ENCODE assay signal across 15 cellular contexts in genomic region chr2:1965726-1966125, GRCh38.
DNase-seq lines count a peak whose midpoint lies in the region; ATAC-seq and TF ChIP-seq lines count a peak whose summit lies in the region.
"Had no signal": no experiment of that assay in that cellular context is flagged by ENCODE, and none has a peak within 500 bp of the region (broad histone marks: within the 10 kb centered on the region; RNA-seq: fewer than 3 reads in every experiment).

No MANE protein-coding gene starts in this region.

- H3K23ac ChIP-seq in neuronal stem cell (ENCODE audit: low read depth, low read length, poor library complexity): peak overlapping the region; percentile 65

- H3K18ac ChIP-seq in neuronal stem cell (ENCODE audit: low read length): peak overlapping the region; percentile 90

- peaks cover 0 to 12% (median 9%) of the 10 kb centered on the region in 11 experiments; a peak in 9 of 22 replicates for H3K9me3 ChIP-seq in BLaER1 treated with 17β-estradiol and CSF1 and Interleukin-3, amounts not matched to agents 10 nM and 100 nM (replicated peaks in 1 of 11)
- H3K9me3 ChIP-seq in neuronal stem cell (replicated peaks in 1 of 2; ENCODE audit: control insufficient read depth in 2 of 2, insufficient read depth in 1 of 2, low read depth in 1 of 2, low read length in 2 of 2) (no peaks in the 10 kb centered on the region), GM23248 (ENCODE audit: low read depth) (no peaks in the 10 kb centered on the region)
- H3K9me3 ChIP-seq: Caco-2, HAP-1 had no signal

- peaks cover 15 to 69% (median 52%) of the 10 kb centered on the region in 10 experiments for H3K4me1 ChIP-seq in BLaER1 treated with 17β-estradiol and CSF1 and Interleukin-3, amounts not matched to agents 10 nM and 100 nM
- peaks cover 0 to 15% of the 10 kb centered on the region in 2 donors for H3K4me1 ChIP-seq in neuronal stem cell (ENCODE audit: control insufficient read depth in 2 of 2, insufficient read depth in 1 of 2, low read depth in 1 of 2, low read length in 2 of 2)
- no peaks in the 10 kb centered on the region for H3K4me1 ChIP-seq in GM23248 (ENCODE audit: insufficient read depth)
- H3K4me1 ChIP-seq: Caco-2, HAP-1 had no signal

- no peak overlapping the region for H3K27ac ChIP-seq in BLaER1 treated with 17β-estradiol and CSF1 and Interleukin-3, amounts not matched to agents 10 nM and 100 nM
- no peak overlapping the region for H3K27ac ChIP-seq in neuronal stem cell (replicated peaks; ENCODE audit: low read length)
- H3K27ac ChIP-seq in GM23248: no peak overlapping the region
- H3K27ac ChIP-seq: C4-2B, HL-60 had no signal

- no peak overlapping the region for H3K4ac ChIP-seq in neuronal stem cell (ENCODE audit: low read length)

- peak overlapping the region; percentile 83 for H2BK5ac ChIP-seq in neuronal stem cell (ENCODE audit: low read length)

- no peak overlapping the region for H4K8ac ChIP-seq in neuronal stem cell (ENCODE audit: low read depth, low read length)

- peak overlapping the region; percentile 31 for H2AK5ac ChIP-seq in neuronal stem cell (ENCODE audit: low read depth, low read length)

- H3K9ac ChIP-seq in BLaER1 treated with 17β-estradiol and CSF1 and Interleukin-3, amounts not matched to agents 10 nM and 100 nM: no peak overlapping the region
- H3K9ac ChIP-seq in neuronal stem cell (ENCODE audit: low read depth, low read length, poor library complexity) (peak overlapping the region; percentile 13), GM23248 (no peak overlapping the region)

- H2BK12ac ChIP-seq in neuronal stem cell (ENCODE audit: low read length): no peak overlapping the region

- no peaks in the 10 kb centered on the region for H3F3A ChIP-seq in GM23248 (ENCODE audit: insufficient read depth)

- H3K4me3 Mint-ChIP-seq in brain: no peak overlapping the region
- H3K4me3 Mint-ChIP-seq: B cell; CD4-positive, alpha-beta T cell had no signal

- peaks cover 4 to 16% (median 6%) of the 10 kb centered on the region in 5 experiments for H3K9me3 Mint-ChIP-seq in brain
- H3K9me3 Mint-ChIP-seq: CD4-positive, alpha-beta T cell had no signal

- DNase-seq in neuronal stem cell (ENCODE audit: low spot score): no peak
- no peak for DNase-seq in GM23248
- DNase-seq in NCI-H128 (lab: John Stamatoyannopoulos, UW; ENCODE audit: unreplicated experiment): no peak
- DNase-seq: Caco-2; CD4-positive, alpha-beta T cell; GOT3; IMR-90 had no signal

- H3K36me3 Mint-ChIP-seq in brain: peaks cover 19% of the 10 kb centered on the region

- H2AFZ ChIP-seq in neuronal stem cell (ENCODE audit: low read length): no peak overlapping the region
- H2AFZ ChIP-seq in GM23248: no peak overlapping the region

- H3K79me1 ChIP-seq in neuronal stem cell (ENCODE audit: low read depth, low read length): no peaks in the 10 kb centered on the region

- no peak overlapping the region for H3K4me3 ChIP-seq in BLaER1 treated with 17β-estradiol and CSF1 and Interleukin-3, amounts not matched to agents 10 nM and 100 nM
- no peak overlapping the region for H3K4me3 ChIP-seq in neuronal stem cell (ENCODE audit: low read length in 2 of 2)
- H3K4me3 ChIP-seq in GM23248: no peak overlapping the region
- H3K4me3 ChIP-seq: HAP-1, K562 had no signal

- no peak for TF ChIP-seq CTCF in brain (conservative IDR thresholded peaks at IDR 0.05)

- H3K14ac ChIP-seq in neuronal stem cell (ENCODE audit: low read length): no peak overlapping the region

- H3K27me3 ChIP-seq in BLaER1 treated with 17β-estradiol and CSF1 and Interleukin-3, amounts not matched to agents 10 nM and 100 nM: peaks cover 0 to 30% (median 0%) of the 10 kb centered on the region in 11 experiments; a peak in 7 of 22 replicates
- no peaks in the 10 kb centered on the region for H3K27me3 ChIP-seq in neuronal stem cell (ENCODE audit: control insufficient read depth in 3 of 3, insufficient read depth in 3 of 3, low read depth in 1 of 3, low read length in 3 of 3)
- H3K27me3 ChIP-seq in GM23248 (replicated peaks; ENCODE audit: insufficient read depth): no peaks in the 10 kb centered on the region

- ATAC-seq in HG03342 (IDR thresholded peaks at IDR 0.05; ENCODE audit: unreplicated experiment): no peak
- ATAC-seq: K562 had no signal

- H2BK120ac ChIP-seq in neuronal stem cell (ENCODE audit: low read depth, low read length): no peak overlapping the region

- H3K79me2 ChIP-seq in GM23248 (ENCODE audit: insufficient read depth): no peaks in the 10 kb centered on the region

- H4K20me1 ChIP-seq in BLaER1 treated with 17β-estradiol and CSF1 and Interleukin-3, amounts not matched to agents 10 nM and 100 nM: peaks cover 0 to 18% (median 0%) of the 10 kb centered on the region in 11 experiments; a peak in 2 of 22 replicates
- H4K20me1 ChIP-seq in GM23248 (ENCODE audit: insufficient read depth): no peaks in the 10 kb centered on the region

- H3K27ac Mint-ChIP-seq in brain: peak overlapping the region in 4 of 5 experiments; percentile 51 to 88 (median 62)
- H3K27ac Mint-ChIP-seq: B cell; CD4-positive, alpha-beta T cell had no signal

- peak overlapping the region in 7 of 11 experiments; percentile 4 to 74 (median 39); a peak in 12 of 22 replicates for H3K4me2 ChIP-seq in BLaER1 treated with 17β-estradiol and CSF1 and Interleukin-3, amounts not matched to agents 10 nM and 100 nM
- H3K4me2 ChIP-seq in neuronal stem cell (ENCODE audit: insufficient read depth, low read length, poor library complexity, severe bottlenecking): no peak overlapping the region
- H3K4me2 ChIP-seq in GM23248 (ENCODE audit: unreplicated experiment): no peak overlapping the region

- peaks cover 4% of the 10 kb centered on the region for H3K27me3 Mint-ChIP-seq in brain

- peak overlapping the region; percentile 82 for H2BK15ac ChIP-seq in neuronal stem cell (ENCODE audit: low read length)

- no peaks in the 10 kb centered on the region for H3K9me2 ChIP-seq in GM23248 (ENCODE audit: insufficient read depth)

- H3K4me1 Mint-ChIP-seq in brain: peaks cover 54% of the 10 kb centered on the region
- H3K4me1 Mint-ChIP-seq: B cell had no signal

- WGBS in neuronal stem cell (ENCODE audit: extremely low coverage in 2 of 2, insufficient read length in 2 of 2, insufficient replicate concordance in 1 of 2), 2 donors: no CpG with 5 or more reads among the region's 12 CpGs
- whole genome bisulfite sequencing in GM23248 (ENCODE audit: low coverage in 1 of 2, low lambda C conversion rate in 2 of 2, missing lambda C conversion rate in 2 of 2), 2 experiments: 47 to 50% methylated on average over 10 to 11 of the region's 12 CpGs

- in situ Hi-C loops in GM23248 (cut with MboI): no loop called here

- no peaks in the 10 kb centered on the region for H3K36me3 ChIP-seq in BLaER1 treated with 17β-estradiol and CSF1 and Interleukin-3, amounts not matched to agents 10 nM and 100 nM
- H3K36me3 ChIP-seq in neuronal stem cell (replicated peaks in 1 of 2; ENCODE audit: control insufficient read depth in 2 of 2, insufficient read depth in 2 of 2, low read length in 2 of 2) (no peaks in the 10 kb centered on the region), GM23248 (ENCODE audit: low read depth) (no peaks in the 10 kb centered on the region)
- H3K36me3 ChIP-seq: HAP-1 had no signal

- peak overlapping the region; percentile 85 for H4K91ac ChIP-seq in neuronal stem cell (ENCODE audit: low read depth, low read length, poor library complexity)

Comparison
In these comparisons a context has a peak if more than half of its experiments do, and no peak if none do; other contexts are left out.
1. H3K4me2 ChIP-seq: peak in BLaER1 treated with 17β-estradiol and CSF1 and Interleukin-3, amounts not matched to agents 10 nM and 100 nM (7 of 11); none in neuronal stem cell (single experiment) and GM23248 (single experiment).